Comparison of ENCODE assay signal across 9 cellular contexts in genomic region chr7:16847381-16847860, GRCh38. TPM values are rescaled to one million over a fixed set of nuclear protein-coding genes. Genes with fewer than 3 reads are reported as not detected.
DNase-seq lines count a peak whose midpoint lies in the region; ATAC-seq and TF ChIP-seq lines count a peak whose summit lies in the region.
"Had no signal": no experiment of that assay in that cellular context is flagged by ENCODE, and none has a peak within 500 bp of the region (broad histone marks: within the 10 kb centered on the region; RNA-seq: fewer than 3 reads in every experiment).

No MANE protein-coding gene starts in this region.

- no peaks in the 10 kb centered on the region for H3K9me3 ChIP-seq in smooth muscle cell (replicated peaks; ENCODE audit: low read depth)
- no peaks in the 10 kb centered on the region for H3K9me3 ChIP-seq in spleen

- peaks cover 27% of the 10 kb centered on the region for H3K27me3 Mint-ChIP-seq in activated CD4-positive, alpha-beta T cell treated with anti-CD3 and anti-CD28 coated beads, Interleukin-2, amount 10 ng/mL, durations not matched to agents 24 days and 14 days
- peaks cover 43% of the 10 kb centered on the region for H3K27me3 Mint-ChIP-seq in T-helper 2 cell treated with Interferon-gamma antibody and Interleukin-4, amounts not matched to agents 5 μg/mL and 100 μg/mL, for 36 hours (ENCODE audit: low read depth)

- intact Hi-C loops in spleen (cut with DNase I; ENCODE audit: low total_unique reads) = no loop called here
- intact Hi-C loops in activated CD4-positive, alpha-beta T cell treated with anti-CD3 and anti-CD28 coated beads, Interleukin-2, amount 10 ng/mL, durations not matched to agents 24 days and 14 days (cut with micrococcal nuclease) = no loop called here

- H3K36me3 Mint-ChIP-seq in activated CD4-positive, alpha-beta T cell treated with anti-CD3 and anti-CD28 coated beads, Interleukin-2, amount 10 ng/mL, durations not matched to agents 24 days and 14 days (ENCODE audit: low read depth) = no peaks in the 10 kb centered on the region
- H3K36me3 Mint-ChIP-seq in T-helper 2 cell treated with Interferon-gamma antibody and Interleukin-4, amounts not matched to agents 5 μg/mL and 100 μg/mL, for 36 hours (ENCODE audit: low read depth) = no peaks in the 10 kb centered on the region
- H3K36me3 Mint-ChIP-seq: activated naive CD8-positive, alpha-beta T cell treated with anti-CD3 and anti-CD28 coated beads, Interleukin-2, amount 10 ng/mL, durations not matched to agents 7 days and 5 days had no signal

- no peak for TF ChIP-seq POLR2A in spleen (IDR thresholded peaks at IDR 0.05)

- TF ChIP-seq CTCF in foreskin keratinocyte (conservative IDR thresholded peaks at IDR 0.05) (no peak), smooth muscle cell (IDR thresholded peaks at IDR 0.05; ENCODE audit: borderline replicate concordance, insufficient read depth, poor library complexity, severe bottlenecking) (no peak), spleen (IDR thresholded peaks at IDR 0.05 in 8 of 11, conservative IDR thresholded peaks at IDR 0.05 in 3 of 11) (no peak)

- WGBS in smooth muscle cell (ENCODE audit: low lambda C conversion rate) = 54% methylated on average over 6 of the region's 6 CpGs
- WGBS in spleen, 5 donors = 59 to 76% (median 68%) methylated on average over 6 of the region's 6 CpGs

- H3K9me3 Mint-ChIP-seq in activated CD4-positive, alpha-beta T cell treated with anti-CD3 and anti-CD28 coated beads, Interleukin-2, amount 10 ng/mL, durations not matched to agents 24 days and 14 days = no peaks in the 10 kb centered on the region
- no peaks in the 10 kb centered on the region for H3K9me3 Mint-ChIP-seq in T-helper 2 cell treated with Interferon-gamma antibody and Interleukin-4, amounts not matched to agents 5 μg/mL and 100 μg/mL, for 36 hours
- H3K9me3 Mint-ChIP-seq: activated naive CD8-positive, alpha-beta T cell treated with anti-CD3 and anti-CD28 coated beads, Interleukin-2, amount 10 ng/mL, durations not matched to agents 7 days and 5 days had no signal

- no peaks in the 10 kb centered on the region for H4K20me1 ChIP-seq in smooth muscle cell (ENCODE audit: low read depth)

- peak; percentile 76 for DNase-seq in HuH-7 (ENCODE audit: low spot score)
- DNase-seq in NCI-H748 (lab: John Stamatoyannopoulos, UW; ENCODE audit: unreplicated experiment) = peak; percentile 80
- peak; percentile 30 to 61 for DNase-seq in foreskin keratinocyte
- DNase-seq in smooth muscle cell (lab: John Stamatoyannopoulos, UW; ENCODE audit: unreplicated experiment) = no peak
- no peak for DNase-seq in spleen
- DNase-seq in activated CD4-positive, alpha-beta T cell treated with anti-CD3 and anti-CD28 coated beads, Interleukin-2, amount 10 ng/mL, durations not matched to agents 24 days and 14 days = no peak
- no peak for DNase-seq in T-helper 2 cell treated with Interferon-gamma antibody and Interleukin-4, amounts not matched to agents 5 μg/mL and 100 μg/mL, for 36 hours (ENCODE audit: low spot score)
- DNase-seq: activated naive CD8-positive, alpha-beta T cell treated with anti-CD3 and anti-CD28 coated beads, Interleukin-2, amount 10 ng/mL, durations not matched to agents 7 days and 5 days had no signal

- H3K27ac Mint-ChIP-seq in activated CD4-positive, alpha-beta T cell treated with anti-CD3 and anti-CD28 coated beads, Interleukin-2, amount 10 ng/mL, durations not matched to agents 24 days and 14 days = no peak overlapping the region
- no peak overlapping the region for H3K27ac Mint-ChIP-seq in T-helper 2 cell treated with Interferon-gamma antibody and Interleukin-4, amounts not matched to agents 5 μg/mL and 100 μg/mL, for 36 hours
- H3K27ac Mint-ChIP-seq: activated naive CD8-positive, alpha-beta T cell treated with anti-CD3 and anti-CD28 coated beads, Interleukin-2, amount 10 ng/mL, durations not matched to agents 7 days and 5 days had no signal

- no peaks in the 10 kb centered on the region for H3K79me2 ChIP-seq in smooth muscle cell (ENCODE audit: low read depth)

- H3F3A ChIP-seq in smooth muscle cell (ENCODE audit: low read depth) = no peaks in the 10 kb centered on the region

- H3K27ac ChIP-seq in foreskin keratinocyte (no peak overlapping the region), smooth muscle cell (ENCODE audit: low read depth) (peak overlapping the region; percentile 56), spleen (no peak overlapping the region)

- H3K4me2 ChIP-seq in smooth muscle cell = peak overlapping the region; percentile 10

- H3K4me3 ChIP-seq in smooth muscle cell = no peak overlapping the region
- no peak overlapping the region for H3K4me3 ChIP-seq in spleen

- peak overlapping the region; percentile 16 for H3K9ac ChIP-seq in smooth muscle cell (ENCODE audit: low read depth)

- H3K4me1 ChIP-seq in foreskin keratinocyte = peaks cover 11% of the 10 kb centered on the region
- no peaks in the 10 kb centered on the region for H3K4me1 ChIP-seq in smooth muscle cell (ENCODE audit: low read depth)
- H3K4me1 ChIP-seq in spleen = peaks cover 0 to 18% (median 5%) of the 10 kb centered on the region in 6 donors

- H3K27me3 ChIP-seq in foreskin keratinocyte (no peaks in the 10 kb centered on the region), smooth muscle cell (ENCODE audit: low read depth) (no peaks in the 10 kb centered on the region), spleen (replicated peaks in 1 of 7) (peaks cover 0 to 4% (median 0%) of the 10 kb centered on the region in 7 donors)

- H3K36me3 ChIP-seq in smooth muscle cell (ENCODE audit: low read depth) (no peaks in the 10 kb centered on the region), spleen (no peaks in the 10 kb centered on the region)

- ATAC-seq in foreskin keratinocyte = peak; percentile 80

- H3K4me1 Mint-ChIP-seq in activated CD4-positive, alpha-beta T cell treated with anti-CD3 and anti-CD28 coated beads, Interleukin-2, amount 10 ng/mL, durations not matched to agents 24 days and 14 days = no peaks in the 10 kb centered on the region
- H3K4me1 Mint-ChIP-seq in T-helper 2 cell treated with Interferon-gamma antibody and Interleukin-4, amounts not matched to agents 5 μg/mL and 100 μg/mL, for 36 hours (ENCODE audit: low read depth) = no peaks in the 10 kb centered on the region
- H3K4me1 Mint-ChIP-seq: activated naive CD8-positive, alpha-beta T cell treated with anti-CD3 and anti-CD28 coated beads, Interleukin-2, amount 10 ng/mL, durations not matched to agents 7 days and 5 days; neural crest cell had no signal

- no peak overlapping the region for H3K4me3 Mint-ChIP-seq in activated CD4-positive, alpha-beta T cell treated with anti-CD3 and anti-CD28 coated beads, Interleukin-2, amount 10 ng/mL, durations not matched to agents 24 days and 14 days
- no peak overlapping the region for H3K4me3 Mint-ChIP-seq in T-helper 2 cell treated with Interferon-gamma antibody and Interleukin-4, amounts not matched to agents 5 μg/mL and 100 μg/mL, for 36 hours
- H3K4me3 Mint-ChIP-seq: activated naive CD8-positive, alpha-beta T cell treated with anti-CD3 and anti-CD28 coated beads, Interleukin-2, amount 10 ng/mL, durations not matched to agents 7 days and 5 days; neural crest cell had no signal

- H2AFZ ChIP-seq in smooth muscle cell (ENCODE audit: low read depth) = peak overlapping the region; percentile 6

RNA-seq across cellular contexts. Expression of gene AGR3, which starts 34.4 kb away (rescaled TPM):
- not detected in 2 replicates for total RNA-seq in foreskin keratinocyte
- not detected in 2 replicates for polyA plus RNA-seq in foreskin keratinocyte
- not detected in 2 replicates for total RNA-seq in smooth muscle cell
- polyA plus RNA-seq in smooth muscle cell = not detected in 2 replicates
- not detected for total RNA-seq in spleen
- polyA plus RNA-seq in spleen = under 1 TPM in 1 of 3 donors, not detected in 2; 0.38 TPM
- total RNA-seq in activated CD4-positive, alpha-beta T cell treated with anti-CD3 and anti-CD28 coated beads, Interleukin-2, amount 10 ng/mL, durations not matched to agents 24 days and 14 days = not detected in 2 replicates
- total RNA-seq: activated naive CD8-positive, alpha-beta T cell treated with anti-CD3 and anti-CD28 coated beads, Interleukin-2, amount 10 ng/mL, durations not matched to agents 7 days and 5 days; neural crest cell had no signal

RNA-seq across cellular contexts. Expression of gene AGR2, which starts 42.6 kb away (rescaled TPM):
- 0.92 and 2.3 TPM in 2 replicates for total RNA-seq in foreskin keratinocyte
- polyA plus RNA-seq in foreskin keratinocyte = 1.5 and 2.1 TPM in 2 replicates
- total RNA-seq in smooth muscle cell = 10.6 and 25.0 TPM in 2 replicates
- 1.2 and 20.6 TPM in 2 replicates for polyA plus RNA-seq in smooth muscle cell
- not detected for total RNA-seq in spleen
- polyA plus RNA-seq in spleen = under 1 TPM; 0.17 to 0.38 (median 0.28) TPM
- not detected in 2 replicates for total RNA-seq in activated CD4-positive, alpha-beta T cell treated with anti-CD3 and anti-CD28 coated beads, Interleukin-2, amount 10 ng/mL, durations not matched to agents 24 days and 14 days
- total RNA-seq: activated naive CD8-positive, alpha-beta T cell treated with anti-CD3 and anti-CD28 coated beads, Interleukin-2, amount 10 ng/mL, durations not matched to agents 7 days and 5 days; neural crest cell had no signal

Comparison
In these comparisons a context has a peak if more than half of its experiments do, and no peak if none do; other contexts are left out.
1. DNase-seq: peak in HuH-7 (single experiment), NCI-H748 (single experiment) and foreskin keratinocyte (2 of 2); none in smooth muscle cell (single experiment), spleen (single experiment), activated CD4-positive, alpha-beta T cell treated with anti-CD3 and anti-CD28 coated beads, Interleukin-2, amount 10 ng/mL, durations not matched to agents 24 days and 14 days (single experiment) and T-helper 2 cell treated with Interferon-gamma antibody and Interleukin-4, amounts not matched to agents 5 μg/mL and 100 μg/mL, for 36 hours (single experiment).